9 cellular contexts compared by ENCODE assay signal in the genomic region with DNA sequence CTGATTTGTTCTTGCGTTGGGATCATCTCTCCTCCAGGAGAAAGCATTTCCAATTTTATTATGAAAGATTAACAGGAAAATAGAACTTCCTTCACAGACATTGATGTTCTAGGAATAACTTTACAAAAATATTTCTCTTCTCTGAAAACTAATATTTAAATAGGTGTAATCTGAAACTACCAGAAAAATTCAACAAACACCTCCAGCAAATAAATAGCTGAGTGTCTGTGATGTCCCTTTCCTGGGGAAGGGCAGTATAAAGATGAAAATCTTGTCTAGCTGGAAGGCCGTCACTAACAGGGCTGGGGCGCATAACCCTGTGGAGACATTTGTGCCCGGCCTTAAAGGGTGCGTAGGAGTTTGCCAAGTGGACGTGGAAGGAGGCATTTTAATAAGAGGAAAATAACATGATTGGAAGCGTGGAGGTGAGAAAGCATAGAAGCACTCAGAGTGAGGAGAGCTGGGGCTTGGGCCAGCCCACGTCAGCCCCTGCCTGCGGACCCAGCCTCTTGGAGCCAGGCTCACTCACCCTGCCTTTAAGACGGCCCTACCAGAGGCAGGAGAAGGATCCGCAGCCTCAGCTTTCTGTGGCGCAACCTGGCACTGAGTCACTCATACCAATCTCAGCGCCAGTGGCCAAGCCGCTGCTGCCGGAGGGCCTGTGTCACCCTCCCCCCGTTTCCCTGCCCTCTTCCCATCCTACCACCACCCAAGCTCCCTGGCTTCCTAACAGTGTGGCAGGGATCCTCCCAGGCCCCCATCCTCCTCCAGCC.
DNase-seq lines count a peak whose midpoint lies in the region; ATAC-seq and TF ChIP-seq lines count a peak whose summit lies in the region.
"Had no signal": no experiment of that assay in that cellular context is flagged by ENCODE, and none has a peak within 500 bp of the region (broad histone marks: within the 10 kb centered on the region; RNA-seq: fewer than 3 reads in every experiment).

No MANE protein-coding gene starts in this region.

- intact Hi-C loops in mucosa of descending colon (cut with DNase I, micrococcal nuclease), result no loop called here

- no peak overlapping the region for H3K4me3 ChIP-seq in mucosa of descending colon
- H3K4me3 ChIP-seq: psoas muscle had no signal

- H3K36me3 ChIP-seq in mucosa of descending colon (ENCODE audit: low read depth), result no peaks in the 10 kb centered on the region

- H3K9me3 ChIP-seq in mucosa of descending colon, result no peaks in the 10 kb centered on the region
- H3K9me3 ChIP-seq: psoas muscle had no signal

- peak; percentile 32 for ATAC-seq in GM19438 (IDR thresholded peaks at IDR 0.05; ENCODE audit: low read depth, unreplicated experiment)
- ATAC-seq in mucosa of descending colon, result peak; percentile 48
- no peak for ATAC-seq in GM18870 (IDR thresholded peaks at IDR 0.05; ENCODE audit: unreplicated experiment)

- H3K4me1 ChIP-seq in mucosa of descending colon (ENCODE audit: low read depth), result no peaks in the 10 kb centered on the region
- H3K4me1 ChIP-seq: psoas muscle had no signal

- no peak for TF ChIP-seq CTCF in mucosa of descending colon (IDR thresholded peaks at IDR 0.05)

- DNase-seq in M059J (ENCODE audit: low read depth) (peak; percentile 99), mucosa of descending colon (no peak), RPMI8226 (no peak), KBM-7 (no peak), activated gamma-delta T cell treated with Interleukin-2 at 50 U/mL for 16 hours (no peak)
- DNase-seq in activated effector memory CD4-positive, alpha-beta T cell treated with Interleukin-2 at 50 U/mL for 16 hours, result peak; percentile 38
- DNase-seq: psoas muscle had no signal

- in situ Hi-C loops in KBM-7 (cut with MboI; ENCODE audit: low pct_unique_long_range_greater_than_20kb, low sequenced_read_pairs), result no loop called here

Comparison
In these comparisons a context has a peak if more than half of its experiments do, and no peak if none do; other contexts are left out.
1. DNase-seq: peak in M059J (single experiment) and activated effector memory CD4-positive, alpha-beta T cell treated with Interleukin-2 at 50 U/mL for 16 hours (single experiment); none in mucosa of descending colon (0 of 3), RPMI8226 (single experiment), KBM-7 (single experiment) and activated gamma-delta T cell treated with Interleukin-2 at 50 U/mL for 16 hours (single experiment).